ENCODE assay signal across 16 cellular contexts in the genomic region with DNA sequence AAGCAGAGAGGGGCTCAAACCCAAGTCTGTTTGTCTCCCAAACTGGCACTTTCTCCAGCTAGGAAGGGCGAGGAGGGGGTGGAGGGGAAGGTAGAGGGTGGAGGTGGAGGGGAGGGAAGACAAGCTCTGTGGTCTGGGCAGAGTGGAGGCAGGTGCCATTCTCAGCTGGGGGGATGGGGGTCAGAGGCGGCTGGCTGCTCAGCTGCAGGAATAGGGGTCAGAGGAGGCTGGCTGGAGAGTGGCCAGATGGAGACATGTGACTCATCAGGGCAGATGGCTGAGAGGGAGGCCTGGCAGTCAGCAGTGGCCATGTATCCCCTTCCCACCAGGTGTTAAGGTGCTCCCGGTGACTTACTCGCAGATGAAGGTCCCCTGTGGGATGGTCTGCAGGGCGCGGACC. TPM values are rescaled to one million over a fixed set of nuclear protein-coding genes. Genes with fewer than 3 reads are reported as not detected.
A peak's percentile ranks its signal among the peaks of the same experiment; 100 is the strongest.
DNase-seq lines count a peak whose midpoint lies in the region; ATAC-seq and TF ChIP-seq lines count a peak whose summit lies in the region.
"Had no signal": no experiment of that assay in that cellular context is flagged by ENCODE, and none has a peak within 500 bp of the region (broad histone marks: within the 10 kb centered on the region; RNA-seq: fewer than 3 reads in every experiment).

No MANE protein-coding gene starts in this region.

- DNase-seq in DMS53 (lab: John Stamatoyannopoulos, UW), result peak; percentile 81
- peak; percentile 69 for DNase-seq in LHCN-M2 (ENCODE audit: low read depth)
- DNase-seq in amniotic epithelial cell (ENCODE audit: low read depth), result peak; percentile 40
- peak; percentile 26 for DNase-seq in mesenchymal stem cell
- DNase-seq in islet precursor cell, result no peak
- no peak for DNase-seq in mesothelial cell of epicardium (ENCODE audit: low spot score in 2 of 2, unreplicated experiment in 2 of 2)
- DNase-seq: activated CD8-positive, alpha-beta T cell treated with anti-CD3 and anti-CD28 coated beads, Interleukin-2, amount 10 ng/mL, durations not matched to agents 7 days and 5 days; aorta; CD4-positive, alpha-beta memory T cell; colonic mucosa; erythroblast; spleen; stimulated activated naive CD8-positive, alpha-beta T cell treated with anti-CD3 and anti-CD28 coated beads, Interleukin-15, Interleukin-2, amounts not matched to agents 100 U/mL and 50 U/mL, for 24 hours; uterus had no signal

- H3K23ac ChIP-seq in mesenchymal stem cell (ENCODE audit: low read length in 2 of 2), result no peak overlapping the region

- no peaks in the 10 kb centered on the region for H3K79me1 ChIP-seq in mesenchymal stem cell (replicated peaks; ENCODE audit: low read length, poor library complexity, severe bottlenecking)

- no peak overlapping the region for H3K4me3 ChIP-seq in mesenchymal stem cell (ENCODE audit: insufficient read depth in 1 of 2, low read depth in 1 of 2, low read length in 2 of 2)
- H3K4me3 ChIP-seq: colonic mucosa, SK-N-MC, spleen, uterus had no signal

- no peaks in the 10 kb centered on the region for H3K27me3 Mint-ChIP-seq in mesothelial cell of epicardium (ENCODE audit: low read depth)
- H3K27me3 Mint-ChIP-seq: CD4-positive, alpha-beta memory T cell had no signal

- 70% methylated on average over 6 of the region's 6 CpGs for WGBS in mesenchymal stem cell

- H3K27ac Mint-ChIP-seq in mesothelial cell of epicardium, result no peak overlapping the region
- H3K27ac Mint-ChIP-seq: activated CD8-positive, alpha-beta T cell treated with anti-CD3 and anti-CD28 coated beads, Interleukin-2, amount 10 ng/mL, durations not matched to agents 7 days and 5 days; CD4-positive, alpha-beta memory T cell had no signal

- H2BK15ac ChIP-seq in mesenchymal stem cell (ENCODE audit: low read depth, poor library complexity, severe bottlenecking), result no peak overlapping the region

- H2AK5ac ChIP-seq in mesenchymal stem cell (ENCODE audit: low read length, severe bottlenecking), result no peak overlapping the region

- no peak overlapping the region for H3K4me2 ChIP-seq in mesenchymal stem cell (ENCODE audit: low read length, poor library complexity, severe bottlenecking)

- no peaks in the 10 kb centered on the region for H3K9me3 ChIP-seq in mesenchymal stem cell (ENCODE audit: control insufficient read depth, low read length)
- H3K9me3 ChIP-seq: colonic mucosa, spleen, uterus had no signal

- H3K14ac ChIP-seq in mesenchymal stem cell (ENCODE audit: low read length in 2 of 2), result no peak overlapping the region

- peak overlapping the region; percentile 10 for H4K8ac ChIP-seq in mesenchymal stem cell (ENCODE audit: low read length)

- H3K18ac ChIP-seq in mesenchymal stem cell (ENCODE audit: low read depth in 1 of 2, low read length in 2 of 2), result no peak overlapping the region

- no peak overlapping the region for H2BK5ac ChIP-seq in mesenchymal stem cell (ENCODE audit: low read depth, low read length, poor library complexity, severe bottlenecking)

- H2AFZ ChIP-seq in mesenchymal stem cell (ENCODE audit: low read depth, low read length), result no peak overlapping the region

- no peak overlapping the region for H3K4me3 Mint-ChIP-seq in mesothelial cell of epicardium
- H3K4me3 Mint-ChIP-seq: activated CD8-positive, alpha-beta T cell treated with anti-CD3 and anti-CD28 coated beads, Interleukin-2, amount 10 ng/mL, durations not matched to agents 7 days and 5 days; CD4-positive, alpha-beta memory T cell had no signal

- no peaks in the 10 kb centered on the region for H3K9me3 Mint-ChIP-seq in mesothelial cell of epicardium

- no peak for ATAC-seq in GM21367 (IDR thresholded peaks at IDR 0.05; ENCODE audit: unreplicated experiment)
- ATAC-seq: activated CD8-positive, alpha-beta T cell treated with anti-CD3 and anti-CD28 coated beads, Interleukin-2, amount 10 ng/mL, durations not matched to agents 7 days and 5 days; stimulated activated naive CD8-positive, alpha-beta T cell treated with anti-CD3 and anti-CD28 coated beads, Interleukin-15, Interleukin-2, amounts not matched to agents 100 U/mL and 50 U/mL, for 24 hours had no signal

- no peak overlapping the region for H4K91ac ChIP-seq in mesenchymal stem cell (ENCODE audit: low read length)

- no peaks in the 10 kb centered on the region for H3K4me1 Mint-ChIP-seq in mesothelial cell of epicardium

- H3K27me3 ChIP-seq in mesenchymal stem cell (ENCODE audit: control insufficient read depth in 1 of 2, insufficient read depth in 1 of 2, low read length in 2 of 2), result no peaks in the 10 kb centered on the region
- H3K27me3 ChIP-seq: colonic mucosa, spleen, uterus had no signal

- peaks cover 42% of the 10 kb centered on the region for H3K36me3 Mint-ChIP-seq in mesothelial cell of epicardium

- peaks cover 9% of the 10 kb centered on the region for H3K4me1 ChIP-seq in mesenchymal stem cell (ENCODE audit: control insufficient read depth, insufficient read depth, low read depth, low read length)
- H3K4me1 ChIP-seq: uterus had no signal

- no peak overlapping the region for H2BK120ac ChIP-seq in mesenchymal stem cell (ENCODE audit: low read depth, low read length)

- H3K9ac ChIP-seq in mesenchymal stem cell (ENCODE audit: low read length), result no peak overlapping the region

- no peak overlapping the region for H3K4ac ChIP-seq in mesenchymal stem cell (ENCODE audit: low read depth in 1 of 2, low read length in 2 of 2)

- no peak for TF ChIP-seq CTCF in mesothelial cell of epicardium (IDR thresholded peaks at IDR 0.05; ENCODE audit: unreplicated experiment)

- H2BK12ac ChIP-seq in mesenchymal stem cell (ENCODE audit: low read length in 2 of 2), result no peak overlapping the region

- no peak overlapping the region for H3K27ac ChIP-seq in mesenchymal stem cell (ENCODE audit: low read length, poor library complexity, severe bottlenecking)
- H3K27ac ChIP-seq: colonic mucosa, SK-N-MC, spleen, uterus had no signal

- peaks cover 72 to 74% of the 10 kb centered on the region in 2 experiments for H3K36me3 ChIP-seq in mesenchymal stem cell (ENCODE audit: control insufficient read depth in 1 of 2, insufficient read depth in 2 of 2, low read depth in 1 of 2, low read length in 2 of 2)
- H3K36me3 ChIP-seq: colonic mucosa, uterus had no signal

RNA-seq across cellular contexts. Expression of a gene that starts 3.5 kb away (rescaled TPM):
- total RNA-seq in LHCN-M2 (2014; rRNA removed) (0.06 TPM in 1 of 2 replicates, not detected in the other), mesothelial cell of epicardium (0.40 to 0.94 TPM (median 0.66 TPM) in 3 replicates)
- not detected for polyA plus RNA-seq in LHCN-M2 (2012)
- polyA plus RNA-seq in mesenchymal stem cell (2013, experiment 1 of 2), result 0.03 TPM
- polyA plus RNA-seq in mesenchymal stem cell (2013, experiment 2 of 2), result not detected
- total RNA-seq: CD4-positive, alpha-beta memory T cell had no signal

RNA-seq across cellular contexts. Expression of a gene that starts 15.2 kb away (rescaled TPM):
- 58.6 and 60.5 TPM in 2 replicates for total RNA-seq in LHCN-M2 (2014; rRNA removed)
- polyA plus RNA-seq in LHCN-M2 (2012), result 50.2 TPM
- 34.5 TPM for polyA plus RNA-seq in mesenchymal stem cell (2013, experiment 1 of 2)
- polyA plus RNA-seq in mesenchymal stem cell (2013, experiment 2 of 2), result 33.2 TPM
- total RNA-seq in mesothelial cell of epicardium, result 127 to 135 TPM (median 129 TPM) in 3 replicates

RNA-seq across cellular contexts. Expression of a gene that starts 19.5 kb away (rescaled TPM):
- total RNA-seq in LHCN-M2 (2014; rRNA removed) (1.2 and 3.0 TPM in 2 replicates), mesothelial cell of epicardium (35.3 to 37.1 TPM (median 35.9 TPM) in 3 replicates)
- 7.2 TPM for polyA plus RNA-seq in LHCN-M2 (2012)
- polyA plus RNA-seq in mesenchymal stem cell (2013, experiment 1 of 2), result 2.8 TPM
- 2.8 TPM for polyA plus RNA-seq in mesenchymal stem cell (2013, experiment 2 of 2)
- polyA plus RNA-seq: CD4-positive, alpha-beta memory T cell had no signal

RNA-seq across cellular contexts. Expression of a gene that starts 19.7 kb away (rescaled TPM):
- total RNA-seq in LHCN-M2 (2014; rRNA removed), result 43.9 and 57.2 TPM in 2 replicates
- 42.5 TPM for polyA plus RNA-seq in LHCN-M2 (2012)
- 140 TPM for polyA plus RNA-seq in mesenchymal stem cell (2013, experiment 1 of 2)
- 145 TPM for polyA plus RNA-seq in mesenchymal stem cell (2013, experiment 2 of 2)
- 23.2 to 24.7 TPM (median 24.4 TPM) in 3 replicates for total RNA-seq in mesothelial cell of epicardium

RNA-seq across cellular contexts. Expression of a gene that starts 45.2 kb away (rescaled TPM):
- total RNA-seq in LHCN-M2 (2014; rRNA removed) (0.86 and 1.2 TPM in 2 replicates), mesothelial cell of epicardium (1.6 to 2.9 TPM (median 2.7 TPM) in 3 replicates)
- 0.85 TPM for polyA plus RNA-seq in LHCN-M2 (2012)
- 1.1 TPM for polyA plus RNA-seq in mesenchymal stem cell (2013, experiment 1 of 2)
- 1.3 TPM for polyA plus RNA-seq in mesenchymal stem cell (2013, experiment 2 of 2)
- polyA plus RNA-seq: CD4-positive, alpha-beta memory T cell had no signal

Comparison
In these comparisons a context has a peak if more than half of its experiments do, and no peak if none do; other contexts are left out.
1. DNase-seq: peak in DMS53 (single experiment), LHCN-M2 (single experiment), amniotic epithelial cell (single experiment) and mesenchymal stem cell (single experiment); none in islet precursor cell (single experiment) and mesothelial cell of epicardium (0 of 2).